In the genomic region with DNA sequence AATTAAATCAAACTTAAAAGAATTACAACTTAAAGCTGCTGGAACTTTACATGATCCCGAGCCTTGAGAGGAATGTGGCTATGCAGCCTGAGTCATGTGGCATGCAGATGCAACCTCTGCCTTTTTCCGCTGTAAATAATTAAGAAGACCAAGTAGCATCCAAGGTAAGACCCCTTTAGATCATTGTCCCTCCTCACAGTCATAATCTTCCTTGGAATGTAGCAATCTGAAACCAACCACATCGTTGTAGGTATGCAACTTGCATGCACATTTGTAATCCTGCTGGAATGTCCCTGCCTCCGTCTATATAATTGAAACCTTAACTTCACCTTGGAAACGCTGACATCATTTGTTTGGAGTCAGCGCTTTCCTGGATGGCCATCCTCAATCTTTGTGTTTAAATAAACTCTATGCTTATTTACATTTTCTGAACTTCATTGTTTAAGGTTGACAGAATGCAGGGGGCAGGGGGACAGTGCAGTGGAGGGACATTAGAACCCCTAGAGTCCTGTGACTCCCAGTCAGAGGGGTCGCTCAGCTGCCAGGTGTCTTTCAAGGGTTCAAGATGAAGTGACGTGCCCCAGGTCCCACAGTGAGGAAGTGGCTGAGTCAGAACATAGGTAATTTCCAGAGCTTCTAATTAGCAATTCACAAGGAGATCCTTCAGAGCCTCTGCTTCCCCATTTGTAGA, we compare ENCODE assay signal across 8 cellular contexts.
DNase-seq lines count a peak whose midpoint lies in the region; ATAC-seq, FAIRE-seq and TF ChIP-seq lines count a peak whose summit lies in the region.

No MANE protein-coding gene starts in this region.

- peak overlapping the region; percentile 91 to 98 (median 94) for H3K4me3 Mint-ChIP-seq in CD8-positive, alpha-beta memory T cell
- H3K4me3 Mint-ChIP-seq in T-cell, result peak overlapping the region; percentile 91 to 95 (median 93)

- no peak for TF ChIP-seq RAD21 in neural cell (conservative IDR thresholded peaks at IDR 0.05)

- H3K27me3 Mint-ChIP-seq in CD8-positive, alpha-beta memory T cell, result no peaks in the 10 kb centered on the region
- no peaks in the 10 kb centered on the region for H3K27me3 Mint-ChIP-seq in T-cell

- TF ChIP-seq EP300 in neural cell (conservative IDR thresholded peaks at IDR 0.05; ENCODE audit: poor library complexity, severe bottlenecking), result no peak

- no TSS peak for BruUV-seq in endothelial cell of umbilical vein (replicated peaks; lab: Mats Ljungman, UMichigan)

- H3K79me2 ChIP-seq in endothelial cell of umbilical vein (ENCODE audit: control insufficient read depth, insufficient read depth, low read length) (no peaks in the 10 kb centered on the region), neural cell (replicated peaks; ENCODE audit: insufficient read depth, low read length) (peaks cover 20% of the 10 kb centered on the region)

- H3K9me3 Mint-ChIP-seq in CD8-positive, alpha-beta memory T cell, result no peaks in the 10 kb centered on the region
- no peaks in the 10 kb centered on the region for H3K9me3 Mint-ChIP-seq in T-cell

- H3K36me3 ChIP-seq in CD8-positive, alpha-beta memory T cell (ENCODE audit: insufficient read depth, low read length), result no peaks in the 10 kb centered on the region
- no peaks in the 10 kb centered on the region for H3K36me3 ChIP-seq in endothelial cell of umbilical vein (ENCODE audit: control insufficient read depth in 2 of 2, extremely low read depth in 1 of 2, insufficient read depth in 2 of 2, low read length in 2 of 2)
- H3K36me3 ChIP-seq in neural cell (ENCODE audit: insufficient read depth, low read length), result no peaks in the 10 kb centered on the region

- POLR2A ChIA-PET in CD8-positive, alpha-beta memory T cell (lab: Charles Lee), result interaction anchor here (1.3 to 2.3 kb wide), 3 partner anchors 111 to 167 kb away, joined by 4 to 14 read pairs (median 5); partner anchors contain the start of gene RALA
- POLR2A ChIA-PET in T-cell (lab: Charles Lee) (no interaction called here), endothelial cell of umbilical vein (lab: Charles Lee) (no interaction called here)

- peak overlapping the region; percentile 75 for H3K4me3 ChIP-seq in CD8-positive, alpha-beta memory T cell (ENCODE audit: low read length)
- H3K4me3 ChIP-seq in endothelial cell of umbilical vein (replicated peaks in 1 of 3; ENCODE audit: insufficient read depth in 1 of 3, low read depth in 1 of 3, low read length in 3 of 3) (peak overlapping the region in 1 of 3 experiments; percentile 46), neural cell (ENCODE audit: low read length) (peak overlapping the region; percentile 69)

- peak overlapping the region; percentile 100 for H2AFZ ChIP-seq in endothelial cell of umbilical vein (ENCODE audit: low read depth, low read length)
- peak overlapping the region; percentile 62 for H2AFZ ChIP-seq in neural cell (ENCODE audit: low read depth, low read length)

- H3K27ac Mint-ChIP-seq in CD8-positive, alpha-beta memory T cell, result peak overlapping the region; percentile 91 to 99 (median 97)
- peak overlapping the region; percentile 96 to 98 for H3K27ac Mint-ChIP-seq in T-cell

- no peaks in the 10 kb centered on the region for H3K27me3 ChIP-seq in CD8-positive, alpha-beta memory T cell (ENCODE audit: insufficient read depth, low read length, poor library complexity, severe bottlenecking)
- no peaks in the 10 kb centered on the region for H3K27me3 ChIP-seq in endothelial cell of umbilical vein (ENCODE audit: control insufficient read depth in 2 of 2, insufficient read depth in 2 of 2, low read length in 2 of 2)
- H3K27me3 ChIP-seq in neural cell (ENCODE audit: insufficient read depth, low read depth, low read length), result peaks cover 2% of the 10 kb centered on the region

- H3K9ac ChIP-seq in endothelial cell of umbilical vein (replicated peaks; ENCODE audit: extremely low read depth, insufficient read depth, low read length) (peak overlapping the region; percentile 64), neural cell (ENCODE audit: low read length) (peak overlapping the region; percentile 75)

- H3K9me3 ChIP-seq in CD8-positive, alpha-beta memory T cell (ENCODE audit: low read length), result no peaks in the 10 kb centered on the region
- H3K9me3 ChIP-seq in endothelial cell of umbilical vein (replicated peaks; ENCODE audit: control insufficient read depth, insufficient read depth, low read length), result no peaks in the 10 kb centered on the region
- H3K9me3 ChIP-seq in neural cell (ENCODE audit: low read length), result no peaks in the 10 kb centered on the region

- ATAC-seq in T-cell (replicated peaks in 1 of 4) (no peak), GM21528 (IDR thresholded peaks at IDR 0.05; ENCODE audit: low FRiP score, unreplicated experiment) (no peak)

- H3F3A ChIP-seq in neural cell (ENCODE audit: insufficient read depth, low read length, poor library complexity, severe bottlenecking), result no peaks in the 10 kb centered on the region

- peaks cover 25% of the 10 kb centered on the region for H3K4me1 ChIP-seq in CD8-positive, alpha-beta memory T cell (ENCODE audit: insufficient read depth, low read length)
- peaks cover 23% of the 10 kb centered on the region for H3K4me1 ChIP-seq in endothelial cell of umbilical vein (ENCODE audit: control insufficient read depth, extremely low read depth, insufficient read depth, low read length)

- dilution Hi-C loops in endothelial cell of umbilical vein (cut with MboI; ENCODE audit: extremely low pct_ligation_motif_present, low sequenced_read_pairs), result no loop called here

- H3K27ac ChIP-seq in CD8-positive, alpha-beta memory T cell (ENCODE audit: low read depth, low read length), result peak overlapping the region; percentile 85
- peak overlapping the region; percentile 84 for H3K27ac ChIP-seq in endothelial cell of umbilical vein (ENCODE audit: insufficient read depth, low read depth, low read length)
- H3K27ac ChIP-seq in neural cell (ENCODE audit: low read length), result peak overlapping the region; percentile 86

- CTCF ChIA-PET in CD8-positive, alpha-beta memory T cell (lab: Charles Lee), result interaction anchor here (1.5 to 19.5 kb wide), 6 partner anchors 8 to 167 kb away, joined by 4 to 346 read pairs (median 7); partner anchors contain the start of gene YAE1
- CTCF ChIA-PET in T-cell (lab: Charles Lee) (interaction anchor here (0.5 to 4.0 kb wide), 8 partner anchors 8 to 825 kb away, joined by 3 to 36 read pairs (median 5); partner anchors contain the start of genes RALA (in 1 of the 2) and VPS41 (in 1 of the 2)), endothelial cell of umbilical vein (lab: Charles Lee) (interaction anchor here (0.8 to 5.2 kb wide), 6 partner anchors 9 to 154 kb away, joined by 3 to 41 read pairs (median 11); no protein-coding TSS in a partner anchor)

- H3K4me1 Mint-ChIP-seq in CD8-positive, alpha-beta memory T cell, result peaks cover 43 to 68% (median 52%) of the 10 kb centered on the region in 3 donors
- peaks cover 35 to 51% (median 45%) of the 10 kb centered on the region in 3 donors for H3K4me1 Mint-ChIP-seq in T-cell

- H3K9me1 ChIP-seq in endothelial cell of umbilical vein (replicated peaks; ENCODE audit: control insufficient read depth, extremely low read depth, insufficient read depth, low read length), result no peaks in the 10 kb centered on the region

- peak overlapping the region; percentile 75 for H3K4me2 ChIP-seq in endothelial cell of umbilical vein (ENCODE audit: insufficient read depth, low read length)
- peak overlapping the region; percentile 91 for H3K4me2 ChIP-seq in neural cell (ENCODE audit: low read length)

- no peak for TF ChIP-seq POLR2A in endothelial cell of umbilical vein (IDR thresholded peaks at IDR 0.05; ENCODE audit: low read depth, low read length)

- no peak for TF ChIP-seq CTCF in endothelial cell of umbilical vein (IDR thresholded peaks at IDR 0.05; ENCODE audit: extremely low read depth in 1 of 2, insufficient read depth in 1 of 2, low read depth in 1 of 2, low read length in 2 of 2)
- no peak for TF ChIP-seq CTCF in neural cell (IDR thresholded peaks at IDR 0.05; ENCODE audit: poor library complexity, severe bottlenecking)

- H3K9me2 ChIP-seq in neural cell (ENCODE audit: insufficient read depth, low read length), result no peaks in the 10 kb centered on the region

- no peaks in the 10 kb centered on the region for H4K20me1 ChIP-seq in endothelial cell of umbilical vein (replicated peaks; ENCODE audit: control insufficient read depth, extremely low read depth, insufficient read depth, low read length)
- no peaks in the 10 kb centered on the region for H4K20me1 ChIP-seq in neural cell (ENCODE audit: insufficient read depth)

- no peak for DNase-seq in CD8-positive, alpha-beta memory T cell
- DNase-seq in H4 (ENCODE audit: low spot score) (peak; percentile 97), T-cell (peak in 2 of 34 experiments; percentile 4 to 10), endothelial cell of umbilical vein (ENCODE audit: low read depth, low spot score) (peak; percentile 57), ecto neural progenitor cell (ENCODE audit: low spot score) (no peak), NCI-H526 treated with DMSO at 0.1 percent for 48 hours (lab: John Stamatoyannopoulos, UW) (no peak)

- intact Hi-C loops in endothelial cell of umbilical vein (cut with micrococcal nuclease), result loop anchor here (1.0 to 2.0 kb wide), 5 partner anchors 12 to 145 kb away; partner anchors contain the start of gene RALA

- H3K36me3 Mint-ChIP-seq in CD8-positive, alpha-beta memory T cell, result peaks cover 0 to 2% (median 0%) of the 10 kb centered on the region in 3 donors
- H3K36me3 Mint-ChIP-seq in T-cell, result no peaks in the 10 kb centered on the region

- FAIRE-seq in endothelial cell of umbilical vein (lab: Jason Lieb, UNC), result no peak

TF ChIP-seq in endothelial cell of umbilical vein, 7 proteins besides CTCF, POLR2A, EP300 and RAD21 (continues in another document):
- TF ChIP-seq MYC (IDR thresholded peaks at IDR 0.05; ENCODE audit: low read depth, low read length) (no peak), GATA2 (IDR thresholded peaks at IDR 0.05; ENCODE audit: insufficient read depth, insufficient read length, low read depth, low read length) (no peak), MAX (IDR thresholded peaks at IDR 0.05; ENCODE audit: insufficient read depth, insufficient read length) (no peak), EZH2 (IDR thresholded peaks at IDR 0.05; ENCODE audit: borderline replicate concordance, low read depth, low read length, severe bottlenecking) (no peak)

Comparison
In these comparisons a context has a peak if more than half of its experiments do, and no peak if none do; other contexts are left out.
1. DNase-seq: peak in H4 (single experiment) and endothelial cell of umbilical vein (single experiment); none in CD8-positive, alpha-beta memory T cell (0 of 5), ecto neural progenitor cell (single experiment) and NCI-H526 treated with DMSO at 0.1 percent for 48 hours (single experiment).
2. Peak in every context shown above with its lines, with median percentiles within 50 percentile points of each other: H3K27ac ChIP-seq.